In the genomic region with DNA sequence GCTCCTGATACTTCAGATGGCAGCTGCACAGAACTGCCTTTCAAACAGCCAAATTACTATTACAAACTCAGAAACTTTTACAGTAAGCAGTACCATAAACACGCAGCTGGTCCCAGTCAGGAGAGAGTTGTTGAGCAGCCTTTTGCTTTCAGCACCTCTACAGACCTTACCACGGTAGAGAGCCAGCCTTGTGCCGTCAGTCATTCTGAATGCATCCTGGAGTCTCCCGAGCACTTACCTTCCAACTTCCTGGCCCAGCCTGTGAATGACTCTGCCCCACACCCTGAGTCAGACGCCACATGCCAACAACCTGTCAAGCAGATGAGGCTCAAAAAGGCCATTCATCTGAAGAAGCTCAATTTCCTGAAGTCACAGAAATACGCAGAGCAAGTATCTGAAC, we compare ENCODE assay signal across 2 cellular contexts.
TF ChIP-seq lines count a peak whose summit lies in the region.

No MANE protein-coding gene starts in this region.

TF ChIP-seq in K562, 482 proteins besides CTCF, POLR2A, EP300 and RAD21:
- TF ChIP-seq TSC22D4 (tag; IDR thresholded peaks at IDR 0.05) = no peak
- TF ChIP-seq ZNF551 (CRISPR knock-in tag; IDR thresholded peaks at IDR 0.05) = no peak
- TF ChIP-seq, protein P1, sequence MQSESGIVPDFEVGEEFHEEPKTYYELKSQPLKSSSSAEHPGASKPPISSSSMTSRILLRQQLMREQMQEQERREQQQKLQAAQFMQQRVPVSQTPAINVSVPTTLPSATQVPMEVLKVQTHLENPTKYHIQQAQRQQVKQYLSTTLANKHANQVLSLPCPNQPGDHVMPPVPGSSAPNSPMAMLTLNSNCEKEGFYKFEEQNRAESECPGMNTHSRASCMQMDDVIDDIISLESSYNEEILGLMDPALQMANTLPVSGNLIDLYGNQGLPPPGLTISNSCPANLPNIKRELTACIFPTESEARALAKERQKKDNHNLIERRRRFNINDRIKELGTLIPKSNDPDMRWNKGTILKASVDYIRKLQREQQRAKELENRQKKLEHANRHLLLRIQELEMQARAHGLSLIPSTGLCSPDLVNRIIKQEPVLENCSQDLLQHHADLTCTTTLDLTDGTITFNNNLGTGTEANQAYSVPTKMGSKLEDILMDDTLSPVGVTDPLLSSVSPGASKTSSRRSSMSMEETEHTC (IDR thresholded peaks at IDR 0.05) = no peak
- TF ChIP-seq SREBF1 (IDR thresholded peaks at IDR 0.05; ENCODE audit: borderline replicate concordance, low read depth, low read length) = no peak
- TF ChIP-seq, protein P2, sequence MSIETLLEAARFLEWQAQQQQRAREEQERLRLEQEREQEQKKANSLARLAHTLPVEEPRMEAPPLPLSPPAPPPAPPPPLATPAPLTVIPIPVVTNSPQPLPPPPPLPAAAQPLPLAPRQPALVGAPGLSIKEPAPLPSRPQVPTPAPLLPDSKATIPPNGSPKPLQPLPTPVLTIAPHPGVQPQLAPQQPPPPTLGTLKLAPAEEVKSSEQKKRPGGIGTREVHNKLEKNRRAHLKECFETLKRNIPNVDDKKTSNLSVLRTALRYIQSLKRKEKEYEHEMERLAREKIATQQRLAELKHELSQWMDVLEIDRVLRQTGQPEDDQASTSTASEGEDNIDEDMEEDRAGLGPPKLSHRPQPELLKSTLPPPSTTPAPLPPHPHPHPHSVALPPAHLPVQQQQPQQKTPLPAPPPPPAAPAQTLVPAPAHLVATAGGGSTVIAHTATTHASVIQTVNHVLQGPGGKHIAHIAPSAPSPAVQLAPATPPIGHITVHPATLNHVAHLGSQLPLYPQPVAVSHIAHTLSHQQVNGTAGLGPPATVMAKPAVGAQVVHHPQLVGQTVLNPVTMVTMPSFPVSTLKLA (conservative IDR thresholded peaks at IDR 0.05) = no peak
- no peak for TF ChIP-seq MTA3 (IDR thresholded peaks at IDR 0.05; ENCODE audit: borderline replicate concordance)

TF ChIP-seq in WTC11, 78 proteins besides CTCF, POLR2A, EP300 and RAD21:
- no peak for TF ChIP-seq AR (CRISPR knock-in tag; IDR thresholded peaks at IDR 0.05)
- no peak for TF ChIP-seq ZNF232 (CRISPR knock-in tag; IDR thresholded peaks at IDR 0.05)
- TF ChIP-seq, protein P3, sequence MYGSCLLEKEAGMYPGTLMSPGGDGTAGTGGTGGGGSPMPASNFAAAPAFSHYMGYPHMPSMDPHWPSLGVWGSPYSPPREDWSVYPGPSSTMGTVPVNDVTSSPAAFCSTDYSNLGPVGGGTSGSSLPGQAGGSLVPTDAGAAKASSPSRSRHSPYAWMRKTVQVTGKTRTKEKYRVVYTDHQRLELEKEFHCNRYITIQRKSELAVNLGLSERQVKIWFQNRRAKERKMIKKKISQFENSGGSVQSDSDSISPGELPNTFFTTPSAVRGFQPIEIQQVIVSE (CRISPR knock-in tag; IDR thresholded peaks at IDR 0.05; ENCODE audit: borderline replicate concordance) = no peak
- TF ChIP-seq, protein P4, sequence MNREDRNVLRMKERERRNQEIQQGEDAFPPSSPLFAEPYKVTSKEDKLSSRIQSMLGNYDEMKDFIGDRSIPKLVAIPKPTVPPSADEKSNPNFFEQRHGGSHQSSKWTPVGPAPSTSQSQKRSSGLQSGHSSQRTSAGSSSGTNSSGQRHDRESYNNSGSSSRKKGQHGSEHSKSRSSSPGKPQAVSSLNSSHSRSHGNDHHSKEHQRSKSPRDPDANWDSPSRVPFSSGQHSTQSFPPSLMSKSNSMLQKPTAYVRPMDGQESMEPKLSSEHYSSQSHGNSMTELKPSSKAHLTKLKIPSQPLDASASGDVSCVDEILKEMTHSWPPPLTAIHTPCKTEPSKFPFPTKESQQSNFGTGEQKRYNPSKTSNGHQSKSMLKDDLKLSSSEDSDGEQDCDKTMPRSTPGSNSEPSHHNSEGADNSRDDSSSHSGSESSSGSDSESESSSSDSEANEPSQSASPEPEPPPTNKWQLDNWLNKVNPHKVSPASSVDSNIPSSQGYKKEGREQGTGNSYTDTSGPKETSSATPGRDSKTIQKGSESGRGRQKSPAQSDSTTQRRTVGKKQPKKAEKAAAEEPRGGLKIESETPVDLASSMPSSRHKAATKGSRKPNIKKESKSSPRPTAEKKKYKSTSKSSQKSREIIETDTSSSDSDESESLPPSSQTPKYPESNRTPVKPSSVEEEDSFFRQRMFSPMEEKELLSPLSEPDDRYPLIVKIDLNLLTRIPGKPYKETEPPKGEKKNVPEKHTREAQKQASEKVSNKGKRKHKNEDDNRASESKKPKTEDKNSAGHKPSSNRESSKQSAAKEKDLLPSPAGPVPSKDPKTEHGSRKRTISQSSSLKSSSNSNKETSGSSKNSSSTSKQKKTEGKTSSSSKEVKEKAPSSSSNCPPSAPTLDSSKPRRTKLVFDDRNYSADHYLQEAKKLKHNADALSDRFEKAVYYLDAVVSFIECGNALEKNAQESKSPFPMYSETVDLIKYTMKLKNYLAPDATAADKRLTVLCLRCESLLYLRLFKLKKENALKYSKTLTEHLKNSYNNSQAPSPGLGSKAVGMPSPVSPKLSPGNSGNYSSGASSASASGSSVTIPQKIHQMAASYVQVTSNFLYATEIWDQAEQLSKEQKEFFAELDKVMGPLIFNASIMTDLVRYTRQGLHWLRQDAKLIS (CRISPR knock-in tag; IDR thresholded peaks at IDR 0.05; ENCODE audit: borderline replicate concordance) = no peak
- no peak for TF ChIP-seq TP53 (CRISPR knock-in tag; IDR thresholded peaks at IDR 0.05)
- TF ChIP-seq IRF1 (CRISPR knock-in tag; IDR thresholded peaks at IDR 0.05) = no peak
- TF ChIP-seq FOXP1 (CRISPR knock-in tag; IDR thresholded peaks at IDR 0.05; ENCODE audit: borderline replicate concordance) = no peak
- TF ChIP-seq RELA (CRISPR knock-in tag; IDR thresholded peaks at IDR 0.05; ENCODE audit: borderline replicate concordance) = no peak
- TF ChIP-seq, protein P5, sequence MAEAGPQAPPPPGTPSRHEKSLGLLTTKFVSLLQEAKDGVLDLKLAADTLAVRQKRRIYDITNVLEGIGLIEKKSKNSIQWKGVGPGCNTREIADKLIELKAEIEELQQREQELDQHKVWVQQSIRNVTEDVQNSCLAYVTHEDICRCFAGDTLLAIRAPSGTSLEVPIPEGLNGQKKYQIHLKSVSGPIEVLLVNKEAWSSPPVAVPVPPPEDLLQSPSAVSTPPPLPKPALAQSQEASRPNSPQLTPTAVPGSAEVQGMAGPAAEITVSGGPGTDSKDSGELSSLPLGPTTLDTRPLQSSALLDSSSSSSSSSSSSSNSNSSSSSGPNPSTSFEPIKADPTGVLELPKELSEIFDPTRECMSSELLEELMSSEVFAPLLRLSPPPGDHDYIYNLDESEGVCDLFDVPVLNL (CRISPR knock-in tag; IDR thresholded peaks at IDR 0.05; ENCODE audit: borderline replicate concordance, low read depth) = no peak
